In the genomic region with DNA sequence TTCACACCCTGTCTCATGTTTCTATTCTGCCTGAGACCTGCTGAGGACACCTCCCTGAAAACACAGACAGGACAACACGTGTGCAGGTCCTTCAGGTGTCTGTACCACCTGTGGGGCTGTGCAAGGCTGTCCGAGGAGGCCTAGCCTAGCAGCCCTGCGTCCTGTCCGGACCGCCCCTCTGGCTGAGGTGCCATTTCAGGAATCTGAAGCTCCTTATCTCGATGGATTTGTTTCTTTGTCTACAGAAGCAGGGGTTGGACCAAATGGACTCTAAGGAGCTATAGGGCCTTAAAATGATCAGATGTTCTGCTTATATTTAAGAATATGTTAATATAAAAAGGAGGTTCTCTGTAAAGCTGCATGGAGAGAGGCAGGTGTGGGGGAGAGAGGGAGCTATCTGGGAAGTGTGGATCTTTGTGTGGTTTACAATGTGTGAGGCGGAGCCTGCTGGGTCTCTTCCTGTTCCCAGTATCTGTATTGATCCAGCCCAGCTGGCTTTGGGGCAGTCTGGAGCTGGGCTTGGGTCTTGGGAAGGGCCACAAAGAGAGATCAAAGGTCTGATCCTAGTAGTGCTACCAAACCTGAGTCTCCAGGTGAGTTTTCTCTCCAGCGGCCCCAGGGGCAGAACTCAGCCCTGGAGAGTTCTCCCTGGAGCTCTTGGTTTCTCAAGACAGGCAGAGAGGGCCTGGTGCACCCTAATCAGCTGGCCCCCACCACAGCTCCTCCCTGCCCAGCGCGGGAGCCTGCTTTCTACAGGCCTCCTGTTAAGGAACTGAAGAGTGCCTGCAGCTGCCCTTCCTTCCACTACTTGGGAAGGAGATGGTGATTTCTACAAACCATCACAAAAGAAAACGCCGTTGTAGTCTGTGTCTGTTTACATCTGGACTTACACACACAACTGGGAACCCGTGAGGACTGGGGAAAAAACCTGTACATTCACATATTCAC, we compare ENCODE assay signal across 20 cellular contexts. TPM values are rescaled to one million over a fixed set of nuclear protein-coding genes. Genes with fewer than 3 reads are reported as not detected.
A peak's percentile ranks its signal among the peaks of the same experiment; 100 is the strongest.
DNase-seq lines count a peak whose midpoint lies in the region; ATAC-seq, FAIRE-seq and TF ChIP-seq lines count a peak whose summit lies in the region.
"Had no signal": no experiment of that assay in that cellular context is flagged by ENCODE, and none has a peak within 500 bp of the region (broad histone marks: within the 10 kb centered on the region; RNA-seq: fewer than 3 reads in every experiment).

No MANE protein-coding gene starts in this region.

- in situ Hi-C loops in K562 (cut with MboI): no loop called here

- 14% methylated on average over 13 of the region's 13 CpGs for WGBS in K562 (ENCODE audit: insufficient coverage, low coverage, missing lambda C conversion rate)
- no CpG with 5 or more reads among the region's 13 CpGs for WGBS in neuronal stem cell (ENCODE audit: extremely low coverage in 2 of 2, insufficient read length in 2 of 2, insufficient replicate concordance in 1 of 2), 2 donors

- no peak for ATAC-seq in K562
- ATAC-seq in GM19463 (IDR thresholded peaks at IDR 0.05; ENCODE audit: unreplicated experiment): no peak
- no peak for ATAC-seq in left cardiac atrium
- ATAC-seq: gastroesophageal sphincter, left ventricle myocardium superior had no signal

- no peak overlapping the region for H2BK5ac ChIP-seq in neuronal stem cell (ENCODE audit: low read length)

- H3K9me3 ChIP-seq in K562 (replicated peaks; ENCODE audit: control insufficient read depth, insufficient read depth, low read depth, low read length) (no peaks in the 10 kb centered on the region), neuronal stem cell (replicated peaks in 1 of 2; ENCODE audit: control insufficient read depth in 2 of 2, insufficient read depth in 1 of 2, low read depth in 1 of 2, low read length in 2 of 2) (peaks cover 0 to 1% of the 10 kb centered on the region in 2 donors), tibial artery (no peaks in the 10 kb centered on the region), PC-9 (ENCODE audit: insufficient read depth, low read depth) (no peaks in the 10 kb centered on the region)
- H3K9me3 ChIP-seq: esophagus muscularis mucosa, gastroesophageal sphincter had no signal

- H3K79me2 ChIP-seq in K562 (ENCODE audit: control insufficient read depth, insufficient read depth, low read length) (no peaks in the 10 kb centered on the region), PC-9 (ENCODE audit: low read depth) (no peaks in the 10 kb centered on the region)

- no peak overlapping the region for H3K14ac ChIP-seq in neuronal stem cell (ENCODE audit: low read length)

- peak; percentile 15 for FAIRE-seq in K562 (lab: Jason Lieb, UNC)
- FAIRE-seq: TTC549, urothelium cell line had no signal

- no peak overlapping the region for H4K91ac ChIP-seq in neuronal stem cell (ENCODE audit: low read depth, low read length, poor library complexity)

- H3K9ac ChIP-seq in K562 (ENCODE audit: insufficient read depth in 1 of 2, low read depth in 2 of 2, low read length in 2 of 2): no peak overlapping the region
- no peak overlapping the region for H3K9ac ChIP-seq in neuronal stem cell (ENCODE audit: low read depth, low read length, poor library complexity)

- no peaks in the 10 kb centered on the region for H3F3A ChIP-seq in PC-9 (ENCODE audit: insufficient read depth, low read depth)

- H3K9me1 ChIP-seq in K562 (ENCODE audit: control insufficient read depth, insufficient read depth, low read length): no peaks in the 10 kb centered on the region

- TF ChIP-seq CTCF in K562 (IDR thresholded peaks at IDR 0.05 in 2 of 3, conservative IDR thresholded peaks at IDR 0.05 in 1 of 3; ENCODE audit: insufficient read depth in 2 of 3, low read depth in 1 of 3, low read length in 3 of 3): no peak
- no peak for TF ChIP-seq CTCF in tibial artery (IDR thresholded peaks at IDR 0.05)
- TF ChIP-seq CTCF in PC-9 (conservative IDR thresholded peaks at IDR 0.05): no peak

- H3K4me2 ChIP-seq in K562 (ENCODE audit: insufficient read depth, low read length): no peak overlapping the region
- H3K4me2 ChIP-seq in neuronal stem cell (ENCODE audit: insufficient read depth, low read length, poor library complexity, severe bottlenecking): no peak overlapping the region
- no peak overlapping the region for H3K4me2 ChIP-seq in PC-9

- intact Hi-C loops in K562 (cut with micrococcal nuclease) (no loop called here), tibial artery (cut with DNase I; ENCODE audit: low total_unique reads) (no loop called here), left cardiac atrium (cut with DNase I) (no loop called here), PC-9 (cut with micrococcal nuclease; ENCODE audit: unreplicated experiment) (loop anchor here (10.0 kb wide), 1 partner anchor 121 kb away; a partner anchor contains a TSS)

- peaks cover 96% of the 10 kb centered on the region for H3K27me3 ChIP-seq in H7 (ENCODE audit: control insufficient read depth, insufficient read depth, low read length)
- peaks cover 44 to 80% of the 10 kb centered on the region in 2 experiments for H3K27me3 ChIP-seq in K562 (ENCODE audit: control insufficient read depth in 2 of 2, insufficient read depth in 2 of 2, low read length in 2 of 2)
- peaks cover 75 to 98% (median 93%) of the 10 kb centered on the region in 3 experiments for H3K27me3 ChIP-seq in neuronal stem cell (ENCODE audit: control insufficient read depth in 3 of 3, insufficient read depth in 3 of 3, low read depth in 1 of 3, low read length in 3 of 3)
- peaks cover 0 to 97% of the 10 kb centered on the region in 2 donors for H3K27me3 ChIP-seq in tibial artery
- H3K27me3 ChIP-seq in PC-9 (ENCODE audit: insufficient read depth, low read depth): peaks cover 6% of the 10 kb centered on the region; the same call in 1 of the 2 replicates

- no peak overlapping the region for H2BK12ac ChIP-seq in neuronal stem cell (ENCODE audit: low read length)

- DNase-seq in H7 (peak; percentile 81), NCI-H146 (lab: John Stamatoyannopoulos, UW) (peak; percentile 85), K562 (ENCODE audit: extremely low read depth in 1 of 4, low spot score in 3 of 4) (no peak), neuronal stem cell (ENCODE audit: low spot score) (no peak), tibial artery (no peak), left cardiac atrium (no peak), PC-9 (no peak)
- DNase-seq: activated CD4-positive, alpha-beta T cell treated with anti-CD3 and anti-CD28 coated beads, Interleukin-2, amount 10 ng/mL, durations not matched to agents 24 days and 14 days; activated naive CD8-positive, alpha-beta T cell treated with anti-CD3 and anti-CD28 coated beads, Interleukin-2, amount 10 ng/mL, durations not matched to agents 7 days and 5 days; effector memory CD4-positive, alpha-beta T cell; IMR-90; left ventricle myocardium superior; NCI-H187; stimulated activated CD8-positive, alpha-beta memory T cell treated with anti-CD3 and anti-CD28 coated beads, Interleukin-4, amount 100 ng/mL, for 48 hours; SW 1271 had no signal

- H3K36me3 ChIP-seq in H7 (replicated peaks; ENCODE audit: control insufficient read depth, insufficient read depth, low read length) (no peaks in the 10 kb centered on the region), K562 (ENCODE audit: control insufficient read depth, insufficient read depth, low read length) (no peaks in the 10 kb centered on the region), neuronal stem cell (replicated peaks in 1 of 2; ENCODE audit: control insufficient read depth in 2 of 2, insufficient read depth in 2 of 2, low read length in 2 of 2) (no peaks in the 10 kb centered on the region), tibial artery (no peaks in the 10 kb centered on the region), PC-9 (ENCODE audit: low read depth) (no peaks in the 10 kb centered on the region)
- H3K36me3 ChIP-seq: esophagus muscularis mucosa, gastroesophageal sphincter had no signal

- TF ChIP-seq EP300 in K562 (IDR thresholded peaks at IDR 0.05; ENCODE audit: low read length): no peak

- no peak overlapping the region for H3K18ac ChIP-seq in neuronal stem cell (ENCODE audit: low read length)

- H3K79me1 ChIP-seq in neuronal stem cell (ENCODE audit: low read depth, low read length): no peaks in the 10 kb centered on the region

- H2AFZ ChIP-seq in K562 (ENCODE audit: low read depth, low read length): no peak overlapping the region
- H2AFZ ChIP-seq in neuronal stem cell (ENCODE audit: low read length): no peak overlapping the region
- H2AFZ ChIP-seq in PC-9: no peak overlapping the region

- POLR2A ChIA-PET in K562 (lab: Yijun Ruan, JAX): interaction anchor here (0.6 to 1.5 kb wide), 8 partner anchors 8 to 1574 kb away, joined by 3 to 8 read pairs (median 3); a partner anchor contains a TSS
- POLR2A ChIA-PET in PC-9 (lab: Charles Lee; ENCODE audit: unreplicated experiment): no interaction called here

- no peak overlapping the region for H3K27ac ChIP-seq in K562 (ENCODE audit: extremely low read depth, low read depth, low read length)
- no peak overlapping the region for H3K27ac ChIP-seq in neuronal stem cell (replicated peaks; ENCODE audit: low read length)
- H3K27ac ChIP-seq in tibial artery: no peak overlapping the region
- no peak overlapping the region for H3K27ac ChIP-seq in PC-9
- H3K27ac ChIP-seq: esophagus muscularis mucosa, gastroesophageal sphincter had no signal

- peak overlapping the region; percentile 30 for H2AK5ac ChIP-seq in neuronal stem cell (ENCODE audit: low read depth, low read length)

- no peak overlapping the region for H3K23ac ChIP-seq in neuronal stem cell (ENCODE audit: low read depth, low read length, poor library complexity)

- H3K9me2 ChIP-seq in PC-9 (ENCODE audit: insufficient read depth): no peaks in the 10 kb centered on the region

- H3K4me1 ChIP-seq in K562 (replicated peaks in 1 of 2; ENCODE audit: control insufficient read depth in 2 of 2, insufficient read depth in 2 of 2, low read length in 2 of 2) (peaks cover 4 to 40% of the 10 kb centered on the region in 2 experiments; a peak in 4 of 5 replicates), neuronal stem cell (ENCODE audit: control insufficient read depth in 2 of 2, insufficient read depth in 1 of 2, low read depth in 1 of 2, low read length in 2 of 2) (peaks cover 4 to 5% of the 10 kb centered on the region in 2 donors), tibial artery (peaks cover 0 to 41% (median 27%) of the 10 kb centered on the region in 4 donors), PC-9 (replicated peaks; ENCODE audit: insufficient read depth) (peaks cover 12% of the 10 kb centered on the region)

- TF ChIP-seq RAD21 in K562 (CRISPR knock-in tag; conservative IDR thresholded peaks at IDR 0.05 in 1 of 2, IDR thresholded peaks at IDR 0.05 in 1 of 2): no peak

- H3K4ac ChIP-seq in neuronal stem cell (ENCODE audit: low read length): no peak overlapping the region

- CTCF ChIA-PET in K562 (lab: Yijun Ruan, JAX; ENCODE audit: low intra/inter-chr PET ratio) (no interaction called here), PC-9 (lab: Charles Lee) (interaction anchor here (0.6 kb wide), 1 partner anchor 209 kb away, joined by 3 read pairs; no protein-coding TSS in a partner anchor)

- BruUV-seq in K562 (replicated peaks; lab: Mats Ljungman, UMichigan) (no TSS peak), PC-9 (replicated peaks; lab: Mats Ljungman, UMichigan) (no TSS peak)

- H2BK15ac ChIP-seq in neuronal stem cell (ENCODE audit: low read length): no peak overlapping the region

- no peak overlapping the region for H4K8ac ChIP-seq in neuronal stem cell (ENCODE audit: low read depth, low read length)

- TF ChIP-seq POLR2A in K562 (conservative IDR thresholded peaks at IDR 0.05): no peak

- H4K20me1 ChIP-seq in K562 (replicated peaks; ENCODE audit: control insufficient read depth, insufficient read depth, low read length): no peaks in the 10 kb centered on the region
- no peaks in the 10 kb centered on the region for H4K20me1 ChIP-seq in PC-9 (ENCODE audit: insufficient read depth)

- H3K4me3 ChIP-seq in H7 (ENCODE audit: insufficient read depth, low read depth, low read length) (no peak overlapping the region), K562 (no peak overlapping the region), neuronal stem cell (ENCODE audit: low read length in 2 of 2) (no peak overlapping the region), tibial artery (no peak overlapping the region), PC-9 (no peak overlapping the region)
- H3K4me3 ChIP-seq: esophagus muscularis mucosa, gastroesophageal sphincter had no signal

- no peak overlapping the region for H2BK120ac ChIP-seq in neuronal stem cell (ENCODE audit: low read depth, low read length)

RNA-seq across cellular contexts. Expression of a gene that starts 3.4 kb away (rescaled TPM):
- total RNA-seq in H7 (2014; rRNA removed; shearing (Covaris generic)): 0.37 and 1.2 TPM in 2 replicates
- total RNA-seq in K562 (2011; cell fraction: chromatin; rRNA removed; ENCODE audit: low replicate concordance): 6.6 and 8.7 TPM in 2 replicates
- total RNA-seq in K562 (2011; cell fraction: nucleolus; rRNA removed): 4.3 and 5.3 TPM in 2 replicates
- total RNA-seq in K562 (2011; cell fraction: nucleoplasm; rRNA removed): 5.3 and 5.4 TPM in 2 replicates
- total RNA-seq in K562 (2014; rRNA removed) (5.3 TPM in 2 replicates), K562 (2014; rRNA removed; fragmentation: Illumina TruSeq; extraction: Trizol) (1.4 and 1.8 TPM in 2 replicates), K562 (2015; rRNA removed; fragmentation: Illumina TruSeq; extraction: Trizol) (2.1 and 2.2 TPM in 2 replicates), K562 (2021) (8.0 and 9.5 TPM in 2 replicates), left cardiac atrium (not detected), PC-9 (2021) (0.28 and 0.33 TPM in 2 replicates)
- polyA plus RNA-seq in K562 (2011; rRNA removed) (0.98 and 1.2 TPM in 2 replicates), K562 (2014; fragmentation: Illumina TruSeq; extraction: Trizol) (1.1 and 1.7 TPM in 2 replicates), K562 (2014; fragmentation: Nextera tagmentation; extraction: Ambion mirVana) (under 1 TPM; 0.15 to 0.25 TPM), K562 (2014; rRNA removed) (4.0 and 5.9 TPM in 2 replicates)
- 0.62 and 1.2 TPM in 2 replicates for polyA plus RNA-seq in K562 (2011; cell fraction: cytosol; rRNA removed)
- 6.0 and 6.7 TPM in 2 replicates for polyA plus RNA-seq in K562 (2011; cell fraction: nucleus; rRNA removed)
- polyA plus RNA-seq in K562 (2012): 2.7 and 7.8 TPM in 2 replicates
- 0.66 and 0.84 TPM in 2 replicates for polyA minus RNA-seq in K562 (2011; rRNA and poly(A)+ RNA removed)
- 2.5 TPM in 1 of 2 replicates, not detected in the other for polyA minus RNA-seq in K562 (2011; cell fraction: cytosol; rRNA and poly(A)+ RNA removed)
- polyA minus RNA-seq in K562 (2011; cell fraction: nucleus; rRNA and poly(A)+ RNA removed): 3.2 and 4.3 TPM in 2 replicates
- polyA plus RNA-seq in neuronal stem cell (2013, experiment 1 of 2): not detected
- 0.04 TPM for polyA plus RNA-seq in neuronal stem cell (2013, experiment 2 of 2)
- total RNA-seq: activated CD4-positive, alpha-beta T cell treated with anti-CD3 and anti-CD28 coated beads, Interleukin-2, amount 10 ng/mL, durations not matched to agents 24 days and 14 days; activated naive CD8-positive, alpha-beta T cell treated with anti-CD3 and anti-CD28 coated beads, Interleukin-2, amount 10 ng/mL, durations not matched to agents 7 days and 5 days; esophagus muscularis mucosa; gastroesophageal sphincter; IMR-90; left ventricle myocardium superior had no signal
- polyA plus RNA-seq: IMR-90 had no signal

Comparison
In these comparisons a context has a peak if more than half of its experiments do, and no peak if none do; other contexts are left out.
1. DNase-seq: peak in H7 (single experiment) and NCI-H146 (single experiment); none in K562 (0 of 4), neuronal stem cell (single experiment), tibial artery (0 of 2), left cardiac atrium (single experiment) and PC-9 (0 of 2).